In genomic region chr10:22252801-22253577, GRCh38 we compare ENCODE assay signal across 8 cellular contexts. TPM values are rescaled to one million over a fixed set of nuclear protein-coding genes. Genes with fewer than 3 reads are reported as not detected.
A peak's percentile ranks its signal among the peaks of the same experiment; 100 is the strongest.
DNase-seq lines count a peak whose midpoint lies in the region; ATAC-seq and TF ChIP-seq lines count a peak whose summit lies in the region.

No MANE protein-coding gene starts in this region.

- H3K4me3 Mint-ChIP-seq in effector memory CD8-positive, alpha-beta T cell, result peak overlapping the region; percentile 82 to 92
- H3K4me3 Mint-ChIP-seq in mesothelial cell of epicardium, result peak overlapping the region; percentile 73

- H3K36me3 Mint-ChIP-seq in effector memory CD8-positive, alpha-beta T cell (ENCODE audit: insufficient read depth), result peaks cover 24% of the 10 kb centered on the region
- H3K36me3 Mint-ChIP-seq in mesothelial cell of epicardium, result no peaks in the 10 kb centered on the region

- TF ChIP-seq CTCF in mesothelial cell of epicardium (IDR thresholded peaks at IDR 0.05; ENCODE audit: unreplicated experiment), result no peak

- peak; percentile 52 to 57 for DNase-seq in activated CD4-positive, alpha-beta T cell treated with anti-CD3 and anti-CD28 coated beads, Interleukin-2, amount 50 U/mL, for 48 hours
- peak; percentile 31 to 63 (median 37) for DNase-seq in effector memory CD8-positive, alpha-beta T cell
- DNase-seq in mesothelial cell of epicardium (ENCODE audit: low spot score in 2 of 2, unreplicated experiment in 2 of 2) (peak in 1 of 2 experiments; percentile 50), HEK293T (ENCODE audit: extremely low spot score) (no peak), DMS153 treated with DMSO at 0.1 percent for 48 hours (lab: John Stamatoyannopoulos, UW; ENCODE audit: unreplicated experiment) (no peak)
- peak; percentile 61 for DNase-seq in stimulated activated CD8-positive, alpha-beta memory T cell treated with anti-CD3 and anti-CD28 coated beads, Interleukin-4, amount 100 ng/mL, for 48 hours

- H3K4me1 Mint-ChIP-seq in effector memory CD8-positive, alpha-beta T cell (ENCODE audit: low read depth in 2 of 2), result peaks cover 3 to 4% of the 10 kb centered on the region in 2 donors
- peaks cover 11% of the 10 kb centered on the region for H3K4me1 Mint-ChIP-seq in mesothelial cell of epicardium

- ATAC-seq in GM18907 (IDR thresholded peaks at IDR 0.05; ENCODE audit: unreplicated experiment) (peak; percentile 40), HG03139 (IDR thresholded peaks at IDR 0.05; ENCODE audit: unreplicated experiment) (peak; percentile 19)
- ATAC-seq in effector memory CD8-positive, alpha-beta T cell (replicated peaks), result peak; percentile 31

- peak overlapping the region; percentile 90 to 99 for H3K27ac Mint-ChIP-seq in effector memory CD8-positive, alpha-beta T cell
- H3K27ac Mint-ChIP-seq in mesothelial cell of epicardium, result no peak overlapping the region

- CTCF ChIA-PET in HEK293T (lab: Yijun Ruan, JAX), result no interaction called here

- POLR2A ChIA-PET in HEK293T (lab: Yijun Ruan, JAX), result interaction anchor here (1.0 kb wide), 1 partner anchor 63 kb away, joined by 4 read pairs; the partner anchor contains the start of gene COMMD3

- H3K27me3 Mint-ChIP-seq in effector memory CD8-positive, alpha-beta T cell, result no peaks in the 10 kb centered on the region
- peaks cover 57% of the 10 kb centered on the region for H3K27me3 Mint-ChIP-seq in mesothelial cell of epicardium (ENCODE audit: low read depth)

- no peaks in the 10 kb centered on the region for H3K9me3 Mint-ChIP-seq in effector memory CD8-positive, alpha-beta T cell
- H3K9me3 Mint-ChIP-seq in mesothelial cell of epicardium, result no peaks in the 10 kb centered on the region

TF ChIP-seq in HEK293T, 16 proteins besides CTCF, POLR2A, EP300 and RAD21:
- TF ChIP-seq FOXM1 (IDR thresholded peaks at IDR 0.05; ENCODE audit: borderline replicate concordance), result no peak
- TF ChIP-seq PKNOX1 (IDR thresholded peaks at IDR 0.05), result no peak
- no peak for TF ChIP-seq CTBP1 (IDR thresholded peaks at IDR 0.05; ENCODE audit: borderline replicate concordance)
- TF ChIP-seq ARNT (IDR thresholded peaks at IDR 0.05), result no peak
- TF ChIP-seq LEF1 (IDR thresholded peaks at IDR 0.05; ENCODE audit: borderline replicate concordance), result no peak
- no peak for TF ChIP-seq TARDBP (IDR thresholded peaks at IDR 0.05)
- no peak for TF ChIP-seq HDGF (IDR thresholded peaks at IDR 0.05; ENCODE audit: borderline replicate concordance)
- no peak for TF ChIP-seq FOXK2 (IDR thresholded peaks at IDR 0.05)
- no peak for TF ChIP-seq L3MBTL2 (conservative IDR thresholded peaks at IDR 0.05)
- no peak for TF ChIP-seq NFRKB (IDR thresholded peaks at IDR 0.05)
- TF ChIP-seq SP1 (IDR thresholded peaks at IDR 0.05), result no peak
- TF ChIP-seq BHLHE40 (IDR thresholded peaks at IDR 0.05; ENCODE audit: borderline replicate concordance), result no peak
- TF ChIP-seq ZNF384 (IDR thresholded peaks at IDR 0.05), result no peak
- no peak for TF ChIP-seq FOXA1 (IDR thresholded peaks at IDR 0.05)
- TF ChIP-seq ELF4 (IDR thresholded peaks at IDR 0.05), result no peak
- TF ChIP-seq SUZ12 (IDR thresholded peaks at IDR 0.05), result no peak

RNA-seq across cellular contexts. Expression of gene EBLN1, which starts 35.2 kb away (rescaled TPM):
- total RNA-seq in mesothelial cell of epicardium, result not detected in 3 replicates

Comparison
In these comparisons a context has a peak if more than half of its experiments do, and no peak if none do; other contexts are left out.
1. DNase-seq: peak in activated CD4-positive, alpha-beta T cell treated with anti-CD3 and anti-CD28 coated beads, Interleukin-2, amount 50 U/mL, for 48 hours (2 of 2), effector memory CD8-positive, alpha-beta T cell (3 of 3) and stimulated activated CD8-positive, alpha-beta memory T cell treated with anti-CD3 and anti-CD28 coated beads, Interleukin-4, amount 100 ng/mL, for 48 hours (single experiment); none in HEK293T (single experiment) and DMS153 treated with DMSO at 0.1 percent for 48 hours (single experiment).
2. Peak in every context shown above with its lines, with median percentiles within 50 percentile points of each other: ATAC-seq.